Comparison of ENCODE assay signal across 8 cellular contexts in the genomic region with DNA sequence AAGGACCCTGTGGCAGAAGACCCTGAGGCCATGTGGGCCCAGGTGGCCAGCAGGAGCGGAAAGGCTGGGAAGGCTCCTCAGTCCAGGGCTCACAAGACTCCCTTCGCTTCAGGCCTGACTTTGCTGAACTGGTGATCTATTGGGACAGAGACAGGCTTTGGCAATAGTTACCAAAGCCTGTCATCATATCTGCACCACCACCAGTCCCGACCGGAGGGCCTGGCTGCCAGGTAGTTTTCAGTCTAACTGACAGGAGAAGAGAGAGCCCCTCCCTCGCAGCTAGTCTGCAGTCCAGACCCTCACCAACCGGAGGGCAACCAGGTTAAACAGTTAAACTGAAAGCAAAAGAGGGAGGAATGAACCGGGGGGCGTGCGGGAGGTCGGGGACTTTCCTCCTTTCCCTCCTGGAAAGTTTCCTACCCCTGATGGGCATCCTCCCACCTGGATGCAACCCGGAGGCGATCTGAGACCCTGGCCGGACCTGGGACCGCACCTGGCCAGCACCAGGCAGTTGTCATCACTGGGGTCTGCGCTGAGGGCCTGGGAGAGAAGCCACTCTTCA. TPM values are rescaled to one million over a fixed set of nuclear protein-coding genes. Genes with fewer than 3 reads are reported as not detected.
A peak's percentile ranks its signal among the peaks of the same experiment; 100 is the strongest.
DNase-seq lines count a peak whose midpoint lies in the region; ATAC-seq lines count a peak whose summit lies in the region.

No MANE protein-coding gene starts in this region.

- DNase-seq in SJCRH30 (peak; percentile 52 to 75), astrocyte of the hippocampus (ENCODE audit: low read depth, low spot score) (peak; percentile 51), NCI-H1105 (lab: John Stamatoyannopoulos, UW) (no peak), inferior parietal cortex (ENCODE audit: extremely low spot score) (no peak)
- peak in 2 of 3 donors; percentile 26 to 31 for DNase-seq in stimulated activated CD4-positive, alpha-beta T cell treated with anti-CD3 and anti-CD28 coated beads, Interleukin-12 subunit alpha, Interleukin-12 subunit beta, amount 100 ng/mL, for 48 hours (ENCODE audit: low read depth in 2 of 3, low spot score in 1 of 3)

- H3K9me3 ChIP-seq in SJCRH30 (replicated peaks) (no peaks in the 10 kb centered on the region), iPS-20b (ENCODE audit: insufficient read depth, low read depth, low read length) (no peaks in the 10 kb centered on the region)

- peak; percentile 11 for ATAC-seq in HG02884 (IDR thresholded peaks at IDR 0.05; ENCODE audit: unreplicated experiment)

- H3K4me1 ChIP-seq in SJCRH30 (peaks cover 4% of the 10 kb centered on the region), iPS-20b (ENCODE audit: insufficient read depth, low read length) (peaks cover 5% of the 10 kb centered on the region)

- peak overlapping the region; percentile 70 for H3K27ac ChIP-seq in SJCRH30
- no peak overlapping the region for H3K27ac ChIP-seq in iPS-20b (ENCODE audit: low read length)

- H3K27me3 ChIP-seq in SJCRH30 (no peaks in the 10 kb centered on the region), iPS-20b (ENCODE audit: insufficient read depth, low read length) (peaks cover 14% of the 10 kb centered on the region)

- H3K9ac ChIP-seq in iPS-20b (ENCODE audit: low read depth, low read length), result peak overlapping the region; percentile 77; the same call in 1 of the 2 replicates

- H3K36me3 ChIP-seq in SJCRH30, result no peaks in the 10 kb centered on the region
- no peaks in the 10 kb centered on the region for H3K36me3 ChIP-seq in iPS-20b (ENCODE audit: insufficient read depth, low read depth, low read length)

- H3K4me3 ChIP-seq in GM08714 (ENCODE audit: low read length) (peak overlapping the region; percentile 69), SJCRH30 (peak overlapping the region; percentile 80), iPS-20b (ENCODE audit: low read length) (peak overlapping the region; percentile 93)

RNA-seq across cellular contexts. Expression of gene RAB27A, which starts 0.5 kb away (rescaled TPM):
- total RNA-seq in SJCRH30 (2014; rRNA removed; shearing (Covaris generic)), result 7.0 and 12.2 TPM in 2 replicates

RNA-seq across cellular contexts. Expression of gene PIGBOS1, which starts 29.8 kb away (rescaled TPM):
- total RNA-seq in SJCRH30 (2014; rRNA removed; shearing (Covaris generic)), result 11.2 and 11.3 TPM in 2 replicates

RNA-seq across cellular contexts. Expression of gene PIGB, which starts 29.9 kb away (rescaled TPM):
- total RNA-seq in SJCRH30 (2014; rRNA removed; shearing (Covaris generic)), result 7.3 and 7.6 TPM in 2 replicates

Comparison
In these comparisons a context has a peak if more than half of its experiments do, and no peak if none do; other contexts are left out.
1. DNase-seq: peak in SJCRH30 (2 of 2), astrocyte of the hippocampus (single experiment) and stimulated activated CD4-positive, alpha-beta T cell treated with anti-CD3 and anti-CD28 coated beads, Interleukin-12 subunit alpha, Interleukin-12 subunit beta, amount 100 ng/mL, for 48 hours (2 of 3); none in NCI-H1105 (single experiment) and inferior parietal cortex (single experiment).
2. Peak in every context shown above with its lines, with median percentiles within 50 percentile points of each other: H3K4me3 ChIP-seq.